25 cellular contexts compared by ENCODE assay signal in genomic region chr12:49791700-49792099, GRCh38.
"Had no signal": no experiment of that assay in that cellular context is flagged by ENCODE, and none has a peak within 500 bp of the region (broad histone marks: within the 10 kb centered on the region; RNA-seq: fewer than 3 reads in every experiment).

No MANE protein-coding gene starts in this region.

- DNase-seq: cortex of kidney; dorsolateral prefrontal cortex; effector CD8-positive, alpha-beta T cell; foreskin melanocyte; heart right ventricle; hypothalamus; lower lobe of right lung; midbrain; occipital lobe; psoas muscle; retina; stimulated activated CD4-positive, alpha-beta T cell treated with anti-CD3 and anti-CD28 coated beads, Interleukin-2, amount 100 ng/mL, for 24 hours; stimulated activated CD4-positive, alpha-beta T cell treated with anti-CD3 and anti-CD28 coated beads, Interleukin-4, amount 100 ng/mL, for 4 hours; stimulated activated naive B cell treated with anti-CD40 and anti-IgM and Interleukin-4, amounts not matched to agents 10 μg/mL and 1 μg/mL and 100 μg/mL, for 72 hours; stimulated activated naive CD8-positive, alpha-beta T cell treated with anti-CD3 and anti-CD28 coated beads, Interleukin-15, amount 100 ng/mL, for 72 hours; testis; upper lobe of right lung had no signal

- H3K79me2 ChIP-seq: parathyroid adenoma had no signal

- H3K27me3 ChIP-seq: dorsolateral prefrontal cortex, heart right ventricle, left lung, neural progenitor cell, testis, tibial nerve, upper lobe of right lung, vagina had no signal

- FAIRE-seq: islet of Langerhans had no signal

- H3K27ac ChIP-seq: dorsolateral prefrontal cortex, heart right ventricle, left lung, lower lobe of right lung, neural progenitor cell, parathyroid adenoma, psoas muscle, testis, tibial nerve, upper lobe of right lung, vagina had no signal

- H2AFZ ChIP-seq: neural progenitor cell, parathyroid adenoma had no signal

- H3K4me1 ChIP-seq: lower lobe of right lung, neural progenitor cell, parathyroid adenoma, psoas muscle, upper lobe of right lung, vagina had no signal

- H3K4me2 ChIP-seq: neural progenitor cell had no signal

- ATAC-seq: left lung; lower lobe of right lung; natural killer cell treated with Interleukin-12 subunit alpha and Interleukin-12 subunit beta and Interleukin-15 and Interleukin-18, amount 100 ng/mL, for 72 hours; psoas muscle; sciatic nerve; stimulated activated naive B cell treated with anti-CD40 and anti-IgM and Interleukin-4, amounts not matched to agents 10 μg/mL and 1 μg/mL and 100 μg/mL, for 72 hours; stimulated activated naive CD8-positive, alpha-beta T cell treated with anti-CD3 and anti-CD28 coated beads, Interleukin-15, amount 100 ng/mL, for 72 hours; upper lobe of right lung had no signal

- H3K4me3 ChIP-seq: dorsolateral prefrontal cortex, heart right ventricle, left lung, lower lobe of right lung, neural progenitor cell, psoas muscle, testis, tibial nerve, upper lobe of right lung, vagina had no signal

- H3K9ac ChIP-seq: neural progenitor cell, parathyroid adenoma had no signal

- H3K9me3 ChIP-seq: lower lobe of right lung, testis, upper lobe of right lung, vagina had no signal
